ENCODE assay signal across 1 cellular context in the genomic region with DNA sequence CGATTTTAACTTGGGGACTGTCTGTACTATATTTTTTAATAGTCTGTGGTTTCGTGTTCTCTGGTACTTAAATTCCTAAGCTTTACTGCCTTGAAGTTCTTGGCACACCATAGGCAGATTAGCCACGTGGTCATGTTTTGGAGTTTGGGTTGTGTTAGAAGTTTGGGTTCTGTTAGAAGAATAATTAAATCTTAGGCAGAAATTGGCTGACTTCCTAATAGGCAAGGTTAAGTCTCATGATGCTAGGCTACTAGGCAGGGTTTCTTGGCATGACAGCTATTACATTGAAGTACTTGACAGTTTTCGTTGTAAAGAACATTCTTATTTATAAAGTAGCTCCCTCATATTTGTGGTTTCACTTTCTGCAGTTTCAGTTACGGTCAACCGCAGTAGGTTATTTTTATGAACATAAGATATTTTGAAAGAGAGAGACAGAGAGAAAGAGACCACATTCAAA.
A peak's percentile ranks its signal among the peaks of the same experiment; 100 is the strongest.
TF ChIP-seq lines count a peak whose summit lies in the region.

No MANE protein-coding gene starts in this region.

TF ChIP-seq in GM12878, 131 proteins besides CTCF, POLR2A, EP300 and RAD21 (continued from another document and continues in another):
- TF ChIP-seq, protein P1, sequence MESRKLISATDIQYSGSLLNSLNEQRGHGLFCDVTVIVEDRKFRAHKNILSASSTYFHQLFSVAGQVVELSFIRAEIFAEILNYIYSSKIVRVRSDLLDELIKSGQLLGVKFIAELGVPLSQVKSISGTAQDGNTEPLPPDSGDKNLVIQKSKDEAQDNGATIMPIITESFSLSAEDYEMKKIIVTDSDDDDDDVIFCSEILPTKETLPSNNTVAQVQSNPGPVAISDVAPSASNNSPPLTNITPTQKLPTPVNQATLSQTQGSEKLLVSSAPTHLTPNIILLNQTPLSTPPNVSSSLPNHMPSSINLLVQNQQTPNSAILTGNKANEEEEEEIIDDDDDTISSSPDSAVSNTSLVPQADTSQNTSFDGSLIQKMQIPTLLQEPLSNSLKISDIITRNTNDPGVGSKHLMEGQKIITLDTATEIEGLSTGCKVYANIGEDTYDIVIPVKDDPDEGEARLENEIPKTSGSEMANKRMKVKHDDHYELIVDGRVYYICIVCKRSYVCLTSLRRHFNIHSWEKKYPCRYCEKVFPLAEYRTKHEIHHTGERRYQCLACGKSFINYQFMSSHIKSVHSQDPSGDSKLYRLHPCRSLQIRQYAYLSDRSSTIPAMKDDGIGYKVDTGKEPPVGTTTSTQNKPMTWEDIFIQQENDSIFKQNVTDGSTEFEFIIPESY (IDR thresholded peaks at IDR 0.05): no peak
- TF ChIP-seq, protein P2, sequence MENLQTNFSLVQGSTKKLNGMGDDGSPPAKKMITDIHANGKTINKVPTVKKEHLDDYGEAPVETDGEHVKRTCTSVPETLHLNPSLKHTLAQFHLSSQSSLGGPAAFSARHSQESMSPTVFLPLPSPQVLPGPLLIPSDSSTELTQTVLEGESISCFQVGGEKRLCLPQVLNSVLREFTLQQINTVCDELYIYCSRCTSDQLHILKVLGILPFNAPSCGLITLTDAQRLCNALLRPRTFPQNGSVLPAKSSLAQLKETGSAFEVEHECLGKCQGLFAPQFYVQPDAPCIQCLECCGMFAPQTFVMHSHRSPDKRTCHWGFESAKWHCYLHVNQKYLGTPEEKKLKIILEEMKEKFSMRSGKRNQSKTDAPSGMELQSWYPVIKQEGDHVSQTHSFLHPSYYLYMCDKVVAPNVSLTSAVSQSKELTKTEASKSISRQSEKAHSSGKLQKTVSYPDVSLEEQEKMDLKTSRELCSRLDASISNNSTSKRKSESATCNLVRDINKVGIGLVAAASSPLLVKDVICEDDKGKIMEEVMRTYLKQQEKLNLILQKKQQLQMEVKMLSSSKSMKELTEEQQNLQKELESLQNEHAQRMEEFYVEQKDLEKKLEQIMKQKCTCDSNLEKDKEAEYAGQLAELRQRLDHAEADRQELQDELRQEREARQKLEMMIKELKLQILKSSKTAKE (IDR thresholded peaks at IDR 0.05; ENCODE audit: low read depth, poor library complexity, severe bottlenecking): peak; percentile 95
- TF ChIP-seq SMAD5 (IDR thresholded peaks at IDR 0.05; ENCODE audit: low read depth): no peak
- no peak for TF ChIP-seq POLR2AphosphoS2 (IDR thresholded peaks at IDR 0.05; ENCODE audit: low read depth, low read length)
- no peak for TF ChIP-seq PAX8 (IDR thresholded peaks at IDR 0.05)
- TF ChIP-seq CHD4 (IDR thresholded peaks at IDR 0.05): no peak
- no peak for TF ChIP-seq SP1 (IDR thresholded peaks at IDR 0.05; ENCODE audit: low read depth, low read length)
- TF ChIP-seq, protein P3, sequence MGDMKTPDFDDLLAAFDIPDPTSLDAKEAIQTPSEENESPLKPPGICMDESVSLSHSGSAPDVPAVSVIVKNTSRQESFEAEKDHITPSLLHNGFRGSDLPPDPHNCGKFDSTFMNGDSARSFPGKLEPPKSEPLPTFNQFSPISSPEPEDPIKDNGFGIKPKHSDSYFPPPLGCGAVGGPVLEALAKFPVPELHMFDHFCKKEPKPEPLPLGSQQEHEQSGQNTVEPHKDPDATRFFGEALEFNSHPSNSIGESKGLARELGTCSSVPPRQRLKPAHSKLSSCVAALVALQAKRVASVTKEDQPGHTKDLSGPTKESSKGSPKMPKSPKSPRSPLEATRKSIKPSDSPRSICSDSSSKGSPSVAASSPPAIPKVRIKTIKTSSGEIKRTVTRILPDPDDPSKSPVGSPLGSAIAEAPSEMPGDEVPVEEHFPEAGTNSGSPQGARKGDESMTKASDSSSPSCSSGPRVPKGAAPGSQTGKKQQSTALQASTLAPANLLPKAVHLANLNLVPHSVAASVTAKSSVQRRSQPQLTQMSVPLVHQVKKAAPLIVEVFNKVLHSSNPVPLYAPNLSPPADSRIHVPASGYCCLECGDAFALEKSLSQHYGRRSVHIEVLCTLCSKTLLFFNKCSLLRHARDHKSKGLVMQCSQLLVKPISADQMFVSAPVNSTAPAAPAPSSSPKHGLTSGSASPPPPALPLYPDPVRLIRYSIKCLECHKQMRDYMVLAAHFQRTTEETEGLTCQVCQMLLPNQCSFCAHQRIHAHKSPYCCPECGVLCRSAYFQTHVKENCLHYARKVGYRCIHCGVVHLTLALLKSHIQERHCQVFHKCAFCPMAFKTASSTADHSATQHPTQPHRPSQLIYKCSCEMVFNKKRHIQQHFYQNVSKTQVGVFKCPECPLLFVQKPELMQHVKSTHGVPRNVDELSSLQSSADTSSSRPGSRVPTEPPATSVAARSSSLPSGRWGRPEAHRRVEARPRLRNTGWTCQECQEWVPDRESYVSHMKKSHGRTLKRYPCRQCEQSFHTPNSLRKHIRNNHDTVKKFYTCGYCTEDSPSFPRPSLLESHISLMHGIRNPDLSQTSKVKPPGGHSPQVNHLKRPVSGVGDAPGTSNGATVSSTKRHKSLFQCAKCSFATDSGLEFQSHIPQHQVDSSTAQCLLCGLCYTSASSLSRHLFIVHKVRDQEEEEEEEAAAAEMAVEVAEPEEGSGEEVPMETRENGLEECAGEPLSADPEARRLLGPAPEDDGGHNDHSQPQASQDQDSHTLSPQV (IDR thresholded peaks at IDR 0.05): peak; percentile 70; the same call in 1 of the 2 replicates
- TF ChIP-seq, protein P4, sequence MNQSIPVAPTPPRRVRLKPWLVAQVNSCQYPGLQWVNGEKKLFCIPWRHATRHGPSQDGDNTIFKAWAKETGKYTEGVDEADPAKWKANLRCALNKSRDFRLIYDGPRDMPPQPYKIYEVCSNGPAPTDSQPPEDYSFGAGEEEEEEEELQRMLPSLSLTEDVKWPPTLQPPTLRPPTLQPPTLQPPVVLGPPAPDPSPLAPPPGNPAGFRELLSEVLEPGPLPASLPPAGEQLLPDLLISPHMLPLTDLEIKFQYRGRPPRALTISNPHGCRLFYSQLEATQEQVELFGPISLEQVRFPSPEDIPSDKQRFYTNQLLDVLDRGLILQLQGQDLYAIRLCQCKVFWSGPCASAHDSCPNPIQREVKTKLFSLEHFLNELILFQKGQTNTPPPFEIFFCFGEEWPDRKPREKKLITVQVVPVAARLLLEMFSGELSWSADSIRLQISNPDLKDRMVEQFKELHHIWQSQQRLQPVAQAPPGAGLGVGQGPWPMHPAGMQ (IDR thresholded peaks at IDR 0.05; ENCODE audit: borderline replicate concordance): peak; percentile 59; the same call in 1 of the 2 replicates
- peak; percentile 98 for TF ChIP-seq FOXM1 (IDR thresholded peaks at IDR 0.05; ENCODE audit: low read depth, low read length)
- TF ChIP-seq, protein P5, sequence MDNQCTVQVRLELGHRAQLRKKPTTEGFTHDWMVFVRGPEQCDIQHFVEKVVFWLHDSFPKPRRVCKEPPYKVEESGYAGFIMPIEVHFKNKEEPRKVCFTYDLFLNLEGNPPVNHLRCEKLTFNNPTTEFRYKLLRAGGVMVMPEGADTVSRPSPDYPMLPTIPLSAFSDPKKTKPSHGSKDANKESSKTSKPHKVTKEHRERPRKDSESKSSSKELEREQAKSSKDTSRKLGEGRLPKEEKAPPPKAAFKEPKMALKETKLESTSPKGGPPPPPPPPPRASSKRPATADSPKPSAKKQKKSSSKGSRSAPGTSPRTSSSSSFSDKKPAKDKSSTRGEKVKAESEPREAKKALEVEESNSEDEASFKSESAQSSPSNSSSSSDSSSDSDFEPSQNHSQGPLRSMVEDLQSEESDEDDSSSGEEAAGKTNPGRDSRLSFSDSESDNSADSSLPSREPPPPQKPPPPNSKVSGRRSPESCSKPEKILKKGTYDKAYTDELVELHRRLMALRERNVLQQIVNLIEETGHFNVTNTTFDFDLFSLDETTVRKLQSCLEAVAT (IDR thresholded peaks at IDR 0.05): peak; percentile 92
- peak; percentile 67; the same call in 1 of the 2 replicates for TF ChIP-seq CREM (IDR thresholded peaks at IDR 0.05; ENCODE audit: low read depth)
- no peak for TF ChIP-seq HDAC6 (IDR thresholded peaks at IDR 0.05; ENCODE audit: unreplicated experiment)
- TF ChIP-seq, protein P6, sequence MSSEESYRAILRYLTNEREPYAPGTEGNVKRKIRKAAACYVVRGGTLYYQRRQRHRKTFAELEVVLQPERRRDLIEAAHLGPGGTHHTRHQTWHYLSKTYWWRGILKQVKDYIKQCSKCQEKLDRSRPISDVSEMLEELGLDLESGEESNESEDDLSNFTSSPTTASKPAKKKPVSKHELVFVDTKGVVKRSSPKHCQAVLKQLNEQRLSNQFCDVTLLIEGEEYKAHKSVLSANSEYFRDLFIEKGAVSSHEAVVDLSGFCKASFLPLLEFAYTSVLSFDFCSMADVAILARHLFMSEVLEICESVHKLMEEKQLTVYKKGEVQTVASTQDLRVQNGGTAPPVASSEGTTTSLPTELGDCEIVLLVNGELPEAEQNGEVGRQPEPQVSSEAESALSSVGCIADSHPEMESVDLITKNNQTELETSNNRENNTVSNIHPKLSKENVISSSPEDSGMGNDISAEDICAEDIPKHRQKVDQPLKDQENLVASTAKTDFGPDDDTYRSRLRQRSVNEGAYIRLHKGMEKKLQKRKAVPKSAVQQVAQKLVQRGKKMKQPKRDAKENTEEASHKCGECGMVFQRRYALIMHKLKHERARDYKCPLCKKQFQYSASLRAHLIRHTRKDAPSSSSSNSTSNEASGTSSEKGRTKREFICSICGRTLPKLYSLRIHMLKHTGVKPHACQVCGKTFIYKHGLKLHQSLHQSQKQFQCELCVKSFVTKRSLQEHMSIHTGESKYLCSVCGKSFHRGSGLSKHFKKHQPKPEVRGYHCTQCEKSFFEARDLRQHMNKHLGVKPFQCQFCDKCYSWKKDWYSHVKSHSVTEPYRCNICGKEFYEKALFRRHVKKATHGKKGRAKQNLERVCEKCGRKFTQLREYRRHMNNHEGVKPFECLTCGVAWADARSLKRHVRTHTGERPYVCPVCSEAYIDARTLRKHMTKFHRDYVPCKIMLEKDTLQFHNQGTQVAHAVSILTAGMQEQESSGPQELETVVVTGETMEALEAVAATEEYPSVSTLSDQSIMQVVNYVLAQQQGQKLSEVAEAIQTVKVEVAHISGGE (CRISPR knock-in tag; IDR thresholded peaks at IDR 0.05): no peak
- TF ChIP-seq, protein P7, sequence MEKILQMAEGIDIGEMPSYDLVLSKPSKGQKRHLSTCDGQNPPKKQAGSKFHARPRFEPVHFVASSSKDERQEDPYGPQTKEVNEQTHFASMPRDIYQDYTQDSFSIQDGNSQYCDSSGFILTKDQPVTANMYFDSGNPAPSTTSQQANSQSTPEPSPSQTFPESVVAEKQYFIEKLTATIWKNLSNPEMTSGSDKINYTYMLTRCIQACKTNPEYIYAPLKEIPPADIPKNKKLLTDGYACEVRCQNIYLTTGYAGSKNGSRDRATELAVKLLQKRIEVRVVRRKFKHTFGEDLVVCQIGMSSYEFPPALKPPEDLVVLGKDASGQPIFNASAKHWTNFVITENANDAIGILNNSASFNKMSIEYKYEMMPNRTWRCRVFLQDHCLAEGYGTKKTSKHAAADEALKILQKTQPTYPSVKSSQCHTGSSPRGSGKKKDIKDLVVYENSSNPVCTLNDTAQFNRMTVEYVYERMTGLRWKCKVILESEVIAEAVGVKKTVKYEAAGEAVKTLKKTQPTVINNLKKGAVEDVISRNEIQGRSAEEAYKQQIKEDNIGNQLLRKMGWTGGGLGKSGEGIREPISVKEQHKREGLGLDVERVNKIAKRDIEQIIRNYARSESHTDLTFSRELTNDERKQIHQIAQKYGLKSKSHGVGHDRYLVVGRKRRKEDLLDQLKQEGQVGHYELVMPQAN (conservative IDR thresholded peaks at IDR 0.05): no peak
- no peak; the same call in 1 of the 2 replicates for TF ChIP-seq BMI1 (IDR thresholded peaks at IDR 0.05; ENCODE audit: borderline replicate concordance)
- no peak for TF ChIP-seq SREBF1 (IDR thresholded peaks at IDR 0.05; ENCODE audit: low read length)
- TF ChIP-seq MXI1 (IDR thresholded peaks at IDR 0.05; ENCODE audit: low read depth, low read length): no peak; the same call in none of the 2 replicates
- peak; percentile 51; the same call in 1 of the 2 replicates for TF ChIP-seq NBN (IDR thresholded peaks at IDR 0.05)
- TF ChIP-seq, protein P8, sequence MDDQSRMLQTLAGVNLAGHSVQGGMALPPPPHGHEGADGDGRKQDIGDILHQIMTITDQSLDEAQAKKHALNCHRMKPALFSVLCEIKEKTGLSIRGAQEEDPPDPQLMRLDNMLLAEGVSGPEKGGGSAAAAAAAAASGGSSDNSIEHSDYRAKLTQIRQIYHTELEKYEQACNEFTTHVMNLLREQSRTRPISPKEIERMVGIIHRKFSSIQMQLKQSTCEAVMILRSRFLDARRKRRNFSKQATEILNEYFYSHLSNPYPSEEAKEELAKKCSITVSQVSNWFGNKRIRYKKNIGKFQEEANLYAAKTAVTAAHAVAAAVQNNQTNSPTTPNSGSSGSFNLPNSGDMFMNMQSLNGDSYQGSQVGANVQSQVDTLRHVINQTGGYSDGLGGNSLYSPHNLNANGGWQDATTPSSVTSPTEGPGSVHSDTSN (IDR thresholded peaks at IDR 0.05; ENCODE audit: insufficient replicate concordance, low read depth, low read length): no peak
- TF ChIP-seq EGR1 (IDR thresholded peaks at IDR 0.05; ENCODE audit: borderline replicate concordance in 1 of 2, low read depth in 2 of 2, low read length in 2 of 2): no peak
- TF ChIP-seq CREB1 (IDR thresholded peaks at IDR 0.05; ENCODE audit: low read depth): peak; percentile 70; the same call in 1 of the 2 replicates
- TF ChIP-seq ZNF622 (IDR thresholded peaks at IDR 0.05): no peak
- TF ChIP-seq, protein P9, sequence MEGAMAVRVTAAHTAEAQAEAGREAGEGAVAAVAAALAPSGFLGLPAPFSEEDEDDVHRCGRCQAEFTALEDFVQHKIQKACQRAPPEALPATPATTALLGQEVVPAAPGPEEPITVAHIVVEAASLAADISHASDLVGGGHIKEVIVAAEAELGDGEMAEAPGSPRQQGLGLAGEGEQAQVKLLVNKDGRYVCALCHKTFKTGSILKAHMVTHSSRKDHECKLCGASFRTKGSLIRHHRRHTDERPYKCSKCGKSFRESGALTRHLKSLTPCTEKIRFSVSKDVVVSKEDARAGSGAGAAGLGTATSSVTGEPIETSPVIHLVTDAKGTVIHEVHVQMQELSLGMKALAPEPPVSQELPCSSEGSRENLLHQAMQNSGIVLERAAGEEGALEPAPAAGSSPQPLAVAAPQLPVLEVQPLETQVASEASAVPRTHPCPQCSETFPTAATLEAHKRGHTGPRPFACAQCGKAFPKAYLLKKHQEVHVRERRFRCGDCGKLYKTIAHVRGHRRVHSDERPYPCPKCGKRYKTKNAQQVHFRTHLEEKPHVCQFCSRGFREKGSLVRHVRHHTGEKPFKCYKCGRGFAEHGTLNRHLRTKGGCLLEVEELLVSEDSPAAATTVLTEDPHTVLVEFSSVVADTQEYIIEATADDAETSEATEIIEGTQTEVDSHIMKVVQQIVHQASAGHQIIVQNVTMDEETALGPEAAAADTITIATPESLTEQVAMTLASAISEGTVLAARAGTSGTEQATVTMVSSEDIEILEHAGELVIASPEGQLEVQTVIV (IDR thresholded peaks at IDR 0.05; ENCODE audit: borderline replicate concordance, partially characterized antibody): no peak
- TF ChIP-seq ZNF207 (IDR thresholded peaks at IDR 0.05; ENCODE audit: borderline replicate concordance): no peak
- peak; percentile 22; the same call in 1 of the 2 replicates for TF ChIP-seq SMC3 (IDR thresholded peaks at IDR 0.05; ENCODE audit: borderline replicate concordance, low read length)
- peak; percentile 91 for TF ChIP-seq ZBED1 (IDR thresholded peaks at IDR 0.05; ENCODE audit: borderline replicate concordance)
- no peak for TF ChIP-seq NR2C2 (IDR thresholded peaks at IDR 0.05; ENCODE audit: borderline replicate concordance, control insufficient read depth, insufficient read length, low read depth)
